ENCODE assay signal across 9 cellular contexts in the genomic region with DNA sequence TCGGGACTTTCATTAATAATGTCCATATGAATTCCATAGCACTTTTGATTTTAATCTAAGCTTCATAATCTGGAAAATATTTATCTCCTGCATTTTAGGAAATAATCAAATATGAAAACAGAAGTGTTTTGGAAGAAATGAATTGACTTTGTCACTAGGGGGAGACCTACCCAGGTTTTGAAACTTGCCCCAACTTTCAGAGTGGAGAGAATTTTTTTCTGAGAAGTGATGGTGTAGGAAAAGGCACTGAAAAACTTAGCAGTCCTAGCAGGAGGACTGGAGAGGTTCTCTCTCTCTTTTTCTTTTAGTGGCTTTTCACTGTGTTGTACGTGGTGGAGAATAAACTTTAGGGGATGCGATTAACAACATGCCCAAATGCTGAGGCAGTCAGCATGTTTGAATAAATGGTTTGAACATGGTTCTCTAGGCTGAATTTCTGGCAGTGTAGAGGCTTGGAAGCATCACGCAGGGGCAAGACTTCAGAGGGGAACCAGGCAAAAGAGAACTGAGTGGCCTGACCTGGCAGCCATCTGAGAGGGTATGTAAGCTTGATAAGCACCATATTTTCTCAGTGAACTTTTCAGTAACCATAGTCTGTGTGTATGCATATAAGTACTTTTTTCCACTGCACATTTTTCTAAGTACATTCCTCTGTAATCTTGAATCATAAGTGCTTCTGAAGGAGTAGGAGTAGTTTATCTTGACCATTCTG.
DNase-seq lines count a peak whose midpoint lies in the region; ATAC-seq, FAIRE-seq and TF ChIP-seq lines count a peak whose summit lies in the region.
"Had no signal": no experiment of that assay in that cellular context is flagged by ENCODE, and none has a peak within 500 bp of the region (broad histone marks: within the 10 kb centered on the region; RNA-seq: fewer than 3 reads in every experiment).

No MANE protein-coding gene starts in this region.

- no peak for FAIRE-seq in urothelium cell line (lab: Jason Lieb, UNC)

- TF ChIP-seq POLR2A in body of pancreas (IDR thresholded peaks at IDR 0.05): no peak

- no peaks in the 10 kb centered on the region for H3K36me3 ChIP-seq in CD4-positive, CD25-positive, alpha-beta regulatory T cell (ENCODE audit: control insufficient read depth, insufficient read depth, low read length)
- no peaks in the 10 kb centered on the region for H3K36me3 ChIP-seq in body of pancreas (replicated peaks in 1 of 2; ENCODE audit: insufficient read depth in 1 of 2, low read depth in 2 of 2)

- H3K4me1 ChIP-seq in CD4-positive, CD25-positive, alpha-beta regulatory T cell (ENCODE audit: control insufficient read depth, insufficient read depth, low read length, poor library complexity, severe bottlenecking): no peaks in the 10 kb centered on the region
- H3K4me1 ChIP-seq in body of pancreas: no peaks in the 10 kb centered on the region

- peaks cover 13% of the 10 kb centered on the region for H3K27me3 Mint-ChIP-seq in CD4-positive, CD25-positive, alpha-beta regulatory T cell

- peaks cover 0 to 3% (median 0%) of the 10 kb centered on the region in 4 donors for H3K4me1 Mint-ChIP-seq in CD4-positive, CD25-positive, alpha-beta regulatory T cell

- no peak overlapping the region for H3K27ac Mint-ChIP-seq in CD4-positive, CD25-positive, alpha-beta regulatory T cell

- intact Hi-C loops in body of pancreas (cut with DNase I): no loop called here

- peak in 2 of 3 donors; percentile 38 to 56 for DNase-seq in CD4-positive, CD25-positive, alpha-beta regulatory T cell
- DNase-seq in NCI-H1694 treated with DMSO at 0.1 percent for 48 hours (lab: John Stamatoyannopoulos, UW): peak; percentile 33
- no peak for DNase-seq in body of pancreas
- DNase-seq in kidney tubule cell (ENCODE audit: low spot score): peak; percentile 45
- peak; percentile 41 for DNase-seq in urothelium cell line (ENCODE audit: low spot score)
- DNase-seq in T1000 (lab: John Stamatoyannopoulos, UW): no peak

- peak; percentile 18 to 65 (median 50) for TF ChIP-seq CTCF in body of pancreas (IDR thresholded peaks at IDR 0.05)

- no peaks in the 10 kb centered on the region for H3K9me3 ChIP-seq in CD4-positive, CD25-positive, alpha-beta regulatory T cell (ENCODE audit: control insufficient read depth in 2 of 2, low read length in 2 of 2)
- H3K9me3 ChIP-seq in body of pancreas: no peaks in the 10 kb centered on the region

- no peaks in the 10 kb centered on the region for H3K9me3 Mint-ChIP-seq in CD4-positive, CD25-positive, alpha-beta regulatory T cell

- no peaks in the 10 kb centered on the region for H3K36me3 Mint-ChIP-seq in CD4-positive, CD25-positive, alpha-beta regulatory T cell

- no peak for ATAC-seq in CD4-positive, CD25-positive, alpha-beta regulatory T cell (ENCODE audit: low read depth in 2 of 2)
- ATAC-seq in GM18867 (IDR thresholded peaks at IDR 0.05; ENCODE audit: unreplicated experiment): peak; percentile 63
- no peak for ATAC-seq in body of pancreas
- no peak for ATAC-seq in HG02852 (IDR thresholded peaks at IDR 0.05; ENCODE audit: unreplicated experiment)

- peaks cover 3% of the 10 kb centered on the region for H3K27me3 ChIP-seq in CD4-positive, CD25-positive, alpha-beta regulatory T cell (ENCODE audit: control insufficient read depth, insufficient read depth, low read length)
- H3K27me3 ChIP-seq in body of pancreas: no peaks in the 10 kb centered on the region

- no peak overlapping the region for H3K4me3 ChIP-seq in CD4-positive, CD25-positive, alpha-beta regulatory T cell (ENCODE audit: low read depth, low read length)
- no peak overlapping the region for H3K4me3 ChIP-seq in body of pancreas
- H3K4me3 ChIP-seq: skin epidermis had no signal

- H3K27ac ChIP-seq in CD4-positive, CD25-positive, alpha-beta regulatory T cell (ENCODE audit: insufficient read depth, low read length, poor library complexity, severe bottlenecking): no peak overlapping the region
- no peak overlapping the region for H3K27ac ChIP-seq in body of pancreas
- H3K27ac ChIP-seq: skin epidermis had no signal

- 26 to 39% methylated on average over 4 of the region's 4 CpGs for WGBS in body of pancreas, 2 donors

- no peak overlapping the region for H3K4me3 Mint-ChIP-seq in CD4-positive, CD25-positive, alpha-beta regulatory T cell

Comparison
In these comparisons a context has a peak if more than half of its experiments do, and no peak if none do; other contexts are left out.
1. DNase-seq: peak in CD4-positive, CD25-positive, alpha-beta regulatory T cell (2 of 3), NCI-H1694 treated with DMSO at 0.1 percent for 48 hours (single experiment), kidney tubule cell (single experiment) and urothelium cell line (single experiment); none in body of pancreas (0 of 4) and T1000 (single experiment).